In genomic region chr3:99482191-99482590, GRCh38 we compare ENCODE assay signal across 31 cellular contexts.
"Had no signal": no experiment of that assay in that cellular context is flagged by ENCODE, and none has a peak within 500 bp of the region (broad histone marks: within the 10 kb centered on the region; RNA-seq: fewer than 3 reads in every experiment).

No MANE protein-coding gene starts in this region.

- H3K27me3 Mint-ChIP-seq: activated CD4-positive, alpha-beta memory T cell treated with anti-CD3 and anti-CD28 coated beads for 36 hours; activated CD4-positive, alpha-beta T cell treated with anti-CD3 and anti-CD28 coated beads for 36 hours; activated naive CD4-positive, alpha-beta T cell treated with anti-CD3 and anti-CD28 coated beads, Interleukin-2, amount 10 ng/mL, durations not matched to agents 7 days and 5 days; activated naive CD8-positive, alpha-beta T cell; activated naive CD8-positive, alpha-beta T cell treated with anti-CD3 and anti-CD28 coated beads, Interleukin-2, amount 50 U/mL, for 24 hours; central memory CD8-positive, alpha-beta T cell; T-cell had no signal

- ATAC-seq: activated CD4-positive, alpha-beta T cell treated with anti-CD3 and anti-CD28 coated beads for 36 hours; activated naive CD8-positive, alpha-beta T cell treated with anti-CD3 and anti-CD28 coated beads, Interleukin-2, amount 50 U/mL, for 24 hours; activated T-cell treated with anti-CD3 and anti-CD28 coated beads, Interleukin-2, amount 50 U/mL, for 4 hours; Right ventricle myocardium inferior; SK-N-SH treated with all-trans-retinoic acid at 6 μM for 48 hours; T-cell had no signal

- H3K4me3 Mint-ChIP-seq: activated CD4-positive, alpha-beta memory T cell treated with anti-CD3 and anti-CD28 coated beads for 36 hours; activated CD4-positive, alpha-beta T cell treated with anti-CD3 and anti-CD28 coated beads for 36 hours; activated naive CD4-positive, alpha-beta T cell treated with anti-CD3 and anti-CD28 coated beads, Interleukin-2, amount 10 ng/mL, durations not matched to agents 7 days and 5 days; activated naive CD8-positive, alpha-beta T cell; activated naive CD8-positive, alpha-beta T cell treated with anti-CD3 and anti-CD28 coated beads, Interleukin-2, amount 50 U/mL, for 24 hours; activated T-cell treated with anti-CD3 and anti-CD28 coated beads, Interleukin-2, amount 50 U/mL, for 4 hours; activated T-helper 1 cell treated with anti-CD3 and anti-CD28 coated beads, Interleukin-12 subunit alpha, Interleukin-12 subunit beta, Interleukin-2, Interleukin-4 antibody, amounts not matched to agents 30 ng/mL and 10 ng/mL and 1 ng/mL, durations not matched to agents 14 hours and 24 hours and 36 hours; central memory CD8-positive, alpha-beta T cell; T-cell had no signal

- H3K27ac Mint-ChIP-seq: activated CD4-positive, alpha-beta memory T cell treated with anti-CD3 and anti-CD28 coated beads for 36 hours; activated CD4-positive, alpha-beta T cell treated with anti-CD3 and anti-CD28 coated beads for 36 hours; activated naive CD4-positive, alpha-beta T cell treated with anti-CD3 and anti-CD28 coated beads, Interleukin-2, amount 10 ng/mL, durations not matched to agents 7 days and 5 days; activated naive CD8-positive, alpha-beta T cell; activated naive CD8-positive, alpha-beta T cell treated with anti-CD3 and anti-CD28 coated beads, Interleukin-2, amount 50 U/mL, for 24 hours; activated T-helper 1 cell treated with anti-CD3 and anti-CD28 coated beads, Interleukin-12 subunit alpha, Interleukin-12 subunit beta, Interleukin-2, Interleukin-4 antibody, amounts not matched to agents 30 ng/mL and 10 ng/mL and 1 ng/mL, durations not matched to agents 14 hours and 24 hours and 36 hours; T-cell had no signal

- H3K4me1 Mint-ChIP-seq: activated CD4-positive, alpha-beta T cell treated with anti-CD3 and anti-CD28 coated beads for 36 hours; activated naive CD4-positive, alpha-beta T cell treated with anti-CD3 and anti-CD28 coated beads, Interleukin-2, amount 10 ng/mL, durations not matched to agents 7 days and 5 days; activated naive CD8-positive, alpha-beta T cell treated with anti-CD3 and anti-CD28 coated beads, Interleukin-2, amount 50 U/mL, for 24 hours; central memory CD8-positive, alpha-beta T cell; T-cell had no signal

- H3K9me3 ChIP-seq: Peyer's patch had no signal

- H3K4me3 ChIP-seq: cardiac muscle cell, MG63, Peyer's patch had no signal

- H3K9me3 Mint-ChIP-seq: central memory CD8-positive, alpha-beta T cell had no signal

- H3K4me1 ChIP-seq: Peyer's patch had no signal

- H3K36me3 ChIP-seq: brain microvascular endothelial cell, cardiac muscle cell, MG63, Peyer's patch had no signal

- H3K27me3 ChIP-seq: brain microvascular endothelial cell, cardiac muscle cell, MG63, Peyer's patch had no signal

- H3K27ac ChIP-seq: brain microvascular endothelial cell, cardiac muscle cell, Peyer's patch, RWPE1 had no signal

- H3K36me3 Mint-ChIP-seq: activated CD4-positive, alpha-beta memory T cell treated with anti-CD3 and anti-CD28 coated beads for 36 hours; activated naive CD4-positive, alpha-beta T cell treated with anti-CD3 and anti-CD28 coated beads, Interleukin-2, amount 10 ng/mL, durations not matched to agents 7 days and 5 days; activated naive CD8-positive, alpha-beta T cell; T-cell had no signal

- DNase-seq: activated CD4-positive, alpha-beta memory T cell treated with anti-CD3 and anti-CD28 coated beads for 36 hours; activated CD4-positive, alpha-beta T cell treated with anti-CD3 and anti-CD28 coated beads for 36 hours; activated CD4-positive, alpha-beta T cell treated with anti-CD3 and anti-CD28 coated beads, Interleukin-2, amount 50 U/mL, for 1 hour; activated CD8-positive, alpha-beta memory T cell treated with anti-CD3 and anti-CD28 coated beads, Interleukin-2, amount 50 U/mL, for 4 hours; activated effector memory CD4-positive, alpha-beta T cell treated with Interleukin-2 at 50 U/mL for 16 hours; activated naive CD4-positive, alpha-beta T cell treated with anti-CD3 and anti-CD28 coated beads, Interleukin-2, amount 10 ng/mL, durations not matched to agents 7 days and 5 days; activated naive CD8-positive, alpha-beta T cell treated with anti-CD3 and anti-CD28 coated beads, Interleukin-2, amount 50 U/mL, for 24 hours; activated T-cell treated with anti-CD3 and anti-CD28 coated beads for 4 hours; activated T-cell treated with anti-CD3 and anti-CD28 coated beads, Interleukin-2, amount 50 U/mL, for 4 hours; aorta; brain microvascular endothelial cell; Kasumi-1; KG1; MG63; NCI-H1092; NCI-H1436 treated with DMSO at 0.1 percent for 48 hours; NCI-H1694 treated with DMSO at 0.1 percent for 48 hours; NCI-H2029; NCI-H345; NCI-H524 treated with DMSO at 0.1 percent for 48 hours; Peyer's patch; SIG-M5; T-cell; T-helper 9 cell had no signal
